22 cellular contexts compared by ENCODE assay signal in genomic region chr10:78165172-78165571, GRCh38.
"Had no signal": no experiment of that assay in that cellular context is flagged by ENCODE, and none has a peak within 500 bp of the region (broad histone marks: within the 10 kb centered on the region; RNA-seq: fewer than 3 reads in every experiment).

No MANE protein-coding gene starts in this region.

- H3K9me3 ChIP-seq: ovary, right atrium auricular region, testis, thyroid gland, transverse colon, vagina had no signal

- DNase-seq: hypothalamus; immature natural killer cell; kidney; left ventricle myocardium inferior; naive B cell; natural killer cell; ovary; stimulated activated CD4-positive, alpha-beta T cell treated with anti-CD3 and anti-CD28 coated beads, Interleukin-12 subunit alpha, Interleukin-12 subunit beta, amount 100 ng/mL, for 4 hours; stimulated activated CD4-positive, alpha-beta T cell treated with anti-CD3 and anti-CD28 coated beads, Interleukin-15, amount 100 ng/mL, for 24 hours; stimulated activated CD4-positive, alpha-beta T cell treated with anti-CD3 and anti-CD28 coated beads, Interleukin-2, amount 100 ng/mL, for 24 hours; stimulated activated CD4-positive, alpha-beta T cell treated with anti-CD3 and anti-CD28 coated beads, Interleukin-4, amount 100 ng/mL, for 1 hour; stimulated activated naive B cell treated with anti-CD40 and anti-IgM and Interleukin-4, amounts not matched to agents 10 μg/mL and 1 μg/mL and 100 μg/mL, for 72 hours; stimulated activated naive CD8-positive, alpha-beta T cell treated with anti-CD3 and anti-CD28 coated beads, Interleukin-15, Interleukin-2, amounts not matched to agents 100 U/mL and 50 U/mL, for 24 hours; stomach; testis; thyroid gland; transverse colon had no signal

- H3K27me3 ChIP-seq: ovary, right atrium auricular region, testis, thyroid gland, transverse colon, upper lobe of left lung, vagina had no signal

- H3K4me3 ChIP-seq: left ventricle myocardium inferior, ovary, right atrium auricular region, skin epidermis, stomach, testis, thyroid gland, transverse colon, upper lobe of left lung, vagina had no signal

- H3K4me1 ChIP-seq: left ventricle myocardium inferior, right atrium auricular region, stomach, testis, thyroid gland, transverse colon, upper lobe of left lung had no signal

- ATAC-seq: natural killer cell; sciatic nerve; stimulated activated naive B cell treated with anti-CD40 and anti-IgM and Interleukin-4, amounts not matched to agents 10 μg/mL and 1 μg/mL and 100 μg/mL, for 72 hours; stimulated activated naive CD8-positive, alpha-beta T cell treated with anti-CD3 and anti-CD28 coated beads, Interleukin-15, Interleukin-2, amounts not matched to agents 100 U/mL and 50 U/mL, for 24 hours had no signal

- H3K27ac ChIP-seq: left ventricle myocardium inferior, ovary, right atrium auricular region, skin epidermis, stomach, testis, thyroid gland, transverse colon, upper lobe of left lung, vagina had no signal

- FAIRE-seq: kidney had no signal

- H3K36me3 ChIP-seq: left ventricle myocardium inferior, ovary, right atrium auricular region, stomach, thyroid gland, transverse colon, upper lobe of left lung, vagina had no signal
